In genomic region chr10:90969148-90969547, GRCh38 we compare ENCODE assay signal across 23 cellular contexts. TPM values are rescaled to one million over a fixed set of nuclear protein-coding genes. Genes with fewer than 3 reads are reported as not detected.
DNase-seq lines count a peak whose midpoint lies in the region; ATAC-seq and TF ChIP-seq lines count a peak whose summit lies in the region.
"Had no signal": no experiment of that assay in that cellular context is flagged by ENCODE, and none has a peak within 500 bp of the region (broad histone marks: within the 10 kb centered on the region; RNA-seq: fewer than 3 reads in every experiment).

No MANE protein-coding gene starts in this region.

- no peak overlapping the region for H2BK12ac ChIP-seq in trophoblast cell (ENCODE audit: low read length)

- intact Hi-C loops in ascending aorta (cut with DNase I), result no loop called here

- H2BK5ac ChIP-seq in trophoblast cell (ENCODE audit: low read depth, low read length, poor library complexity), result no peak overlapping the region

- H3K36me3 Mint-ChIP-seq in HFFc6 (ENCODE audit: low read depth), result no peaks in the 10 kb centered on the region
- H3K36me3 Mint-ChIP-seq: activated naive CD8-positive, alpha-beta T cell; immature natural killer cell had no signal

- no CpG with 5 or more reads among the region's 5 CpGs for WGBS in trophoblast cell (ENCODE audit: extremely low coverage, insufficient coverage, insufficient read length)
- 77 to 85% methylated on average over 5 of the region's 5 CpGs for WGBS in tibial nerve, 2 donors

- TF ChIP-seq EP300 in tibial nerve (IDR thresholded peaks at IDR 0.05), result no peak

- H4K12ac ChIP-seq in trophoblast cell (ENCODE audit: low read depth, low read length), result no peak overlapping the region

- H4K20me1 ChIP-seq in MM.1S (ENCODE audit: insufficient read depth, low read length), result no peaks in the 10 kb centered on the region

- H3K4me2 ChIP-seq in trophoblast cell (ENCODE audit: low read length), result no peak overlapping the region
- H3K4me2 ChIP-seq in MM.1S (ENCODE audit: low read depth, low read length), result no peak overlapping the region

- no peak for TF ChIP-seq POLR2A in tibial nerve (IDR thresholded peaks at IDR 0.05)

- H4K91ac ChIP-seq in trophoblast cell (ENCODE audit: low read depth, low read length), result no peak overlapping the region

- H2AK5ac ChIP-seq in trophoblast cell (ENCODE audit: low read length), result no peak overlapping the region

- peak overlapping the region; percentile 20 for H2BK120ac ChIP-seq in trophoblast cell (ENCODE audit: insufficient read depth, low read length, poor library complexity)

- H3K27me3 Mint-ChIP-seq in HFFc6 (ENCODE audit: insufficient read depth), result no peaks in the 10 kb centered on the region; the same call in none of the 2 replicates
- H3K27me3 Mint-ChIP-seq: activated naive CD8-positive, alpha-beta T cell; dendritic cell treated with granulocyte-macrophage colony-stimulating factor and Interleukin-4, amounts not matched to agents 40 ng/mL and 50 ng/mL, for 4 days; IgD-negative memory B cell; stimulated activated naive CD8-positive, alpha-beta T cell treated with anti-CD3 and anti-CD28 coated beads, Interleukin-15, Interleukin-2, amounts not matched to agents 100 ng/mL and 50 ng/mL, for 24 hours had no signal

- H3K9me3 Mint-ChIP-seq in HFFc6, result no peaks in the 10 kb centered on the region
- H3K9me3 Mint-ChIP-seq: activated CD4-positive, alpha-beta memory T cell treated with anti-CD3 and anti-CD28 coated beads, Interleukin-2, amount 10 ng/mL, durations not matched to agents 7 days and 5 days; activated T-cell treated with anti-CD3 and anti-CD28 coated beads, Interleukin-2, amount 50 U/mL, for 24 hours; dendritic cell treated with granulocyte-macrophage colony-stimulating factor and Interleukin-4, amounts not matched to agents 40 ng/mL and 50 ng/mL, for 4 days; stimulated activated naive CD8-positive, alpha-beta T cell treated with anti-CD3 and anti-CD28 coated beads, Interleukin-15, Interleukin-2, amounts not matched to agents 100 ng/mL and 50 ng/mL, for 24 hours had no signal

- H3K4me3 ChIP-seq in ACC112 (ENCODE audit: low read depth, low read length) (no peak overlapping the region), ascending aorta (no peak overlapping the region), trophoblast cell (ENCODE audit: low read depth, low read length) (no peak overlapping the region), tibial nerve (no peak overlapping the region), MM.1S (ENCODE audit: low read length) (no peak overlapping the region)
- H3K4me3 ChIP-seq: SK-N-MC, vagina had no signal

- ATAC-seq in GM18517 (IDR thresholded peaks at IDR 0.05; ENCODE audit: unreplicated experiment), result no peak

- no peak overlapping the region for H3K4ac ChIP-seq in trophoblast cell (ENCODE audit: low read depth, low read length)

- H3K27me3 ChIP-seq in ACC112 (ENCODE audit: insufficient read depth, low read length) (no peaks in the 10 kb centered on the region), ascending aorta (no peaks in the 10 kb centered on the region), trophoblast cell (ENCODE audit: insufficient read depth, low read length) (no peaks in the 10 kb centered on the region), tibial nerve (no peaks in the 10 kb centered on the region), MM.1S (replicated peaks; ENCODE audit: insufficient read depth, low read length) (no peaks in the 10 kb centered on the region)
- H3K27me3 ChIP-seq: brain microvascular endothelial cell, vagina had no signal

- H3K4me1 Mint-ChIP-seq in HFFc6 (ENCODE audit: low read depth), result peaks cover 67% of the 10 kb centered on the region
- H3K4me1 Mint-ChIP-seq: activated CD4-positive, alpha-beta memory T cell treated with anti-CD3 and anti-CD28 coated beads, Interleukin-2, amount 10 ng/mL, durations not matched to agents 7 days and 5 days; IgD-negative memory B cell; immature natural killer cell had no signal

- no peak overlapping the region for H3K18ac ChIP-seq in trophoblast cell (ENCODE audit: low read length)

- H3K27ac ChIP-seq in ACC112 (ENCODE audit: low read depth, low read length) (peak overlapping the region; percentile 78), ascending aorta (peak overlapping the region; percentile 34 to 63), trophoblast cell (ENCODE audit: low read depth, low read length) (no peak overlapping the region), tibial nerve (no peak overlapping the region), MM.1S (ENCODE audit: low read length) (no peak overlapping the region)
- H3K27ac ChIP-seq: brain microvascular endothelial cell, SK-N-MC, vagina had no signal

- no peak overlapping the region for H3K14ac ChIP-seq in trophoblast cell (ENCODE audit: low read length)

- H3K9ac ChIP-seq in trophoblast cell (ENCODE audit: low read length) (no peak overlapping the region), MM.1S (ENCODE audit: low read length) (no peak overlapping the region)

- DNase-seq in HFFc6 (no peak), ascending aorta (ENCODE audit: low spot score in 2 of 2) (no peak), trophoblast cell (peak; percentile 56 to 71), tibial nerve (ENCODE audit: low spot score in 2 of 2) (no peak), MM.1S (no peak), COLO668 (lab: John Stamatoyannopoulos, UW; ENCODE audit: unreplicated experiment) (no peak)
- DNase-seq: activated CD4-positive, alpha-beta memory T cell treated with anti-CD3 and anti-CD28 coated beads, Interleukin-2, amount 10 ng/mL, durations not matched to agents 7 days and 5 days; activated T-cell treated with anti-CD3 and anti-CD28 coated beads, Interleukin-2, amount 50 U/mL, for 24 hours; glutamatergic neuron; immature natural killer cell; mesendoderm; NCI-H1092 treated with DMSO at 0.1 percent for 48 hours; nephron progenitor cell had no signal

- TF ChIP-seq CTCF in HFFc6 (IDR thresholded peaks at IDR 0.05) (no peak), ascending aorta (IDR thresholded peaks at IDR 0.05) (no peak), tibial nerve (IDR thresholded peaks at IDR 0.05) (no peak), MM.1S (IDR thresholded peaks at IDR 0.05; ENCODE audit: low read length) (no peak)

- no peak overlapping the region for H4K8ac ChIP-seq in trophoblast cell (ENCODE audit: low read depth, low read length)

- H3K79me1 ChIP-seq in trophoblast cell (ENCODE audit: low read length), result peaks cover 4% of the 10 kb centered on the region

- peak overlapping the region; percentile 68 for H3K4me3 Mint-ChIP-seq in HFFc6
- H3K4me3 Mint-ChIP-seq: activated CD4-positive, alpha-beta memory T cell treated with anti-CD3 and anti-CD28 coated beads, Interleukin-2, amount 10 ng/mL, durations not matched to agents 7 days and 5 days; activated naive CD8-positive, alpha-beta T cell; activated T-cell treated with anti-CD3 and anti-CD28 coated beads, Interleukin-2, amount 50 U/mL, for 24 hours; dendritic cell treated with granulocyte-macrophage colony-stimulating factor and Interleukin-4, amounts not matched to agents 40 ng/mL and 50 ng/mL, for 4 days; IgD-negative memory B cell; immature natural killer cell; nephron progenitor cell; stimulated activated naive CD8-positive, alpha-beta T cell treated with anti-CD3 and anti-CD28 coated beads, Interleukin-15, Interleukin-2, amounts not matched to agents 100 ng/mL and 50 ng/mL, for 24 hours had no signal

- H3F3A ChIP-seq in MM.1S (ENCODE audit: insufficient read depth, low read length), result no peaks in the 10 kb centered on the region

- H3K27ac Mint-ChIP-seq in HFFc6, result peak overlapping the region; percentile 85
- H3K27ac Mint-ChIP-seq: activated CD4-positive, alpha-beta memory T cell treated with anti-CD3 and anti-CD28 coated beads, Interleukin-2, amount 10 ng/mL, durations not matched to agents 7 days and 5 days; activated naive CD8-positive, alpha-beta T cell; activated T-cell treated with anti-CD3 and anti-CD28 coated beads, Interleukin-2, amount 50 U/mL, for 24 hours; dendritic cell treated with granulocyte-macrophage colony-stimulating factor and Interleukin-4, amounts not matched to agents 40 ng/mL and 50 ng/mL, for 4 days; IgD-negative memory B cell; immature natural killer cell; stimulated activated naive CD8-positive, alpha-beta T cell treated with anti-CD3 and anti-CD28 coated beads, Interleukin-15, Interleukin-2, amounts not matched to agents 100 ng/mL and 50 ng/mL, for 24 hours had no signal

- H3K9me2 ChIP-seq in MM.1S (replicated peaks; ENCODE audit: insufficient read depth, low read length), result no peaks in the 10 kb centered on the region

- H2AFZ ChIP-seq in ACC112 (ENCODE audit: low read length, unreplicated experiment) (no peak overlapping the region), trophoblast cell (ENCODE audit: insufficient read depth, low read length, poor library complexity) (no peak overlapping the region), MM.1S (ENCODE audit: low read length) (no peak overlapping the region)

- no peaks in the 10 kb centered on the region for H3K9me3 ChIP-seq in ascending aorta
- peaks cover 2% of the 10 kb centered on the region for H3K9me3 ChIP-seq in trophoblast cell (ENCODE audit: insufficient read depth, low read depth, low read length)
- no peaks in the 10 kb centered on the region for H3K9me3 ChIP-seq in tibial nerve
- H3K9me3 ChIP-seq in MM.1S (replicated peaks; ENCODE audit: insufficient read depth, low read length), result no peaks in the 10 kb centered on the region
- H3K9me3 ChIP-seq: vagina had no signal

- no peak overlapping the region for H3K23ac ChIP-seq in trophoblast cell (ENCODE audit: low read length)

- H3K4me1 ChIP-seq in ACC112 (ENCODE audit: control insufficient read depth, insufficient read depth, low read length, unreplicated experiment) (peaks cover 48% of the 10 kb centered on the region), ascending aorta (peaks cover 0 to 6% of the 10 kb centered on the region in 2 donors), trophoblast cell (ENCODE audit: control insufficient read depth in 1 of 2, insufficient read depth in 2 of 2, low read length in 2 of 2) (peaks cover 0 to 4% of the 10 kb centered on the region in 2 experiments), tibial nerve (peaks cover 0 to 16% (median 0%) of the 10 kb centered on the region in 4 donors), MM.1S (ENCODE audit: low read length) (no peaks in the 10 kb centered on the region)

- H3K79me2 ChIP-seq in ACC112 (ENCODE audit: control insufficient read depth, insufficient read depth, low read length, unreplicated experiment) (no peaks in the 10 kb centered on the region), trophoblast cell (ENCODE audit: control insufficient read depth, insufficient read depth, low read length, poor library complexity) (no peaks in the 10 kb centered on the region), MM.1S (ENCODE audit: low read length) (no peaks in the 10 kb centered on the region)

- H3K36me3 ChIP-seq in ACC112 (ENCODE audit: insufficient read depth, low read length) (no peaks in the 10 kb centered on the region), ascending aorta (no peaks in the 10 kb centered on the region), trophoblast cell (ENCODE audit: control insufficient read depth in 1 of 2, insufficient read depth in 2 of 2, low read length in 2 of 2) (no peaks in the 10 kb centered on the region), tibial nerve (no peaks in the 10 kb centered on the region), MM.1S (replicated peaks; ENCODE audit: insufficient read depth, low read length) (no peaks in the 10 kb centered on the region)
- H3K36me3 ChIP-seq: brain microvascular endothelial cell, vagina had no signal

RNA-seq across cellular contexts. Expression of gene ANKRD1, which starts 48.3 kb away (rescaled TPM):
- total RNA-seq in HFFc6 (2021; fragmentation: NEBNext Ultra II Directional; extraction: Animal tissue kit (Norgen Biotek cat#: 25700)), result 10 to 100 TPM in 2 of 6 experiments, 1 to 10 TPM in 4; 4.9 to 15.8 (median 5.9) TPM
- total RNA-seq in ascending aorta (8.1 TPM), tibial nerve (not detected)
- polyA plus RNA-seq in trophoblast cell (2013), result 319 and 331 TPM in 2 replicates
- total RNA-seq: activated CD4-positive, alpha-beta memory T cell treated with anti-CD3 and anti-CD28 coated beads, Interleukin-2, amount 10 ng/mL, durations not matched to agents 7 days and 5 days; OCI-LY7; vagina had no signal
- polyA plus RNA-seq: IgD-negative memory B cell, immature natural killer cell had no signal

Comparison
In these comparisons a context has a peak if more than half of its experiments do, and no peak if none do; other contexts are left out.
1. H3K27ac ChIP-seq: peak in ACC112 (single experiment) and ascending aorta (2 of 2); none in trophoblast cell (single experiment), tibial nerve (0 of 4) and MM.1S (single experiment).
2. DNase-seq: peak in trophoblast cell (2 of 2); none in HFFc6 (single experiment), ascending aorta (0 of 2), tibial nerve (0 of 2), MM.1S (single experiment) and COLO668 (single experiment).